ENCODE assay signal across 1 cellular context in genomic region chr10:4481192-4481591, GRCh38.
TF ChIP-seq lines count a peak whose summit lies in the region.

No MANE protein-coding gene starts in this region.

TF ChIP-seq in GM23338, 12 proteins besides CTCF, POLR2A, EP300 and RAD21 (continued from another document):
- TF ChIP-seq ZNF462 (CRISPR knock-in tag; IDR thresholded peaks at IDR 0.05) (no peak), ZNF114 (CRISPR knock-in tag; IDR thresholded peaks at IDR 0.05) (no peak), EZH2phosphoT487 (IDR thresholded peaks at IDR 0.05; ENCODE audit: unreplicated experiment) (no peak), JUNB (IDR thresholded peaks at IDR 0.05; ENCODE audit: unreplicated experiment) (no peak), POLR2AphosphoS5 (IDR thresholded peaks at IDR 0.05; ENCODE audit: low read depth) (no peak), STAT1 (IDR thresholded peaks at IDR 0.05; ENCODE audit: unreplicated experiment) (no peak), ZNF331 (CRISPR knock-in tag; IDR thresholded peaks at IDR 0.05; ENCODE audit: low read depth) (no peak), CREB1 (CRISPR knock-in tag; IDR thresholded peaks at IDR 0.05; ENCODE audit: low read depth) (no peak)
- TF ChIP-seq, protein P1, sequence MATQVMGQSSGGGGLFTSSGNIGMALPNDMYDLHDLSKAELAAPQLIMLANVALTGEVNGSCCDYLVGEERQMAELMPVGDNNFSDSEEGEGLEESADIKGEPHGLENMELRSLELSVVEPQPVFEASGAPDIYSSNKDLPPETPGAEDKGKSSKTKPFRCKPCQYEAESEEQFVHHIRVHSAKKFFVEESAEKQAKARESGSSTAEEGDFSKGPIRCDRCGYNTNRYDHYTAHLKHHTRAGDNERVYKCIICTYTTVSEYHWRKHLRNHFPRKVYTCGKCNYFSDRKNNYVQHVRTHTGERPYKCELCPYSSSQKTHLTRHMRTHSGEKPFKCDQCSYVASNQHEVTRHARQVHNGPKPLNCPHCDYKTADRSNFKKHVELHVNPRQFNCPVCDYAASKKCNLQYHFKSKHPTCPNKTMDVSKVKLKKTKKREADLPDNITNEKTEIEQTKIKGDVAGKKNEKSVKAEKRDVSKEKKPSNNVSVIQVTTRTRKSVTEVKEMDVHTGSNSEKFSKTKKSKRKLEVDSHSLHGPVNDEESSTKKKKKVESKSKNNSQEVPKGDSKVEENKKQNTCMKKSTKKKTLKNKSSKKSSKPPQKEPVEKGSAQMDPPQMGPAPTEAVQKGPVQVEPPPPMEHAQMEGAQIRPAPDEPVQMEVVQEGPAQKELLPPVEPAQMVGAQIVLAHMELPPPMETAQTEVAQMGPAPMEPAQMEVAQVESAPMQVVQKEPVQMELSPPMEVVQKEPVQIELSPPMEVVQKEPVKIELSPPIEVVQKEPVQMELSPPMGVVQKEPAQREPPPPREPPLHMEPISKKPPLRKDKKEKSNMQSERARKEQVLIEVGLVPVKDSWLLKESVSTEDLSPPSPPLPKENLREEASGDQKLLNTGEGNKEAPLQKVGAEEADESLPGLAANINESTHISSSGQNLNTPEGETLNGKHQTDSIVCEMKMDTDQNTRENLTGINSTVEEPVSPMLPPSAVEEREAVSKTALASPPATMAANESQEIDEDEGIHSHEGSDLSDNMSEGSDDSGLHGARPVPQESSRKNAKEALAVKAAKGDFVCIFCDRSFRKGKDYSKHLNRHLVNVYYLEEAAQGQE (IDR thresholded peaks at IDR 0.05; ENCODE audit: unreplicated experiment): no peak
